ENCODE assay signal across 17 cellular contexts in the genomic region with DNA sequence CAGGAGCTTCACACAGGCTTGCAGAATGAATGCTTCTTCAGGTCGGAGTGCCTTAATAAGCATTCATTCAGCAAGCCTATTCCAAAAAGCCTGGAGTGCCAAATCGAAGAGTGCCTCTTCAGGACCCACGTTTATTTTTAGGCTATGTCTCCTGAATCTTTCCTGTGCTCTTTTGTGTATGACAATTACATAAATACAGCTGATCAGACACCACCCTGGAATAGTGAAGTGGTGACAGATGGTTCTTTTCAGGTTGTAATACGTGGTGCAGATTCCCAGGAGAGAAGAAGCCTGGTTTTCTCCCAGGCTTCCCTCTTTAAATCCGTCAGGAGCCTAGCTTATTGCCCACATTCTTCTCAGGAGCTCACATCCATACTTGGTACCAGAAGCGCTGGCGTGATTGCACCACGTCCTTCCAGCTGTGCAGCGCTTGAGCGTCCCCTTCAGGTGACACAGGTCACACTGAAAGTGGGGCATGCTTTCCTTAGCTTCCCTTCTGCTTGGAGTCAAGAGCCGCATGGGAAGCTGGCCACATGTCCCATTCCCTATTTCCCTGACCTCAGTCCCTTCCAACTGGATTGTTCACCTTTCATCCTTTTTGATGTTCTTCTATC.
A peak's percentile ranks its signal among the peaks of the same experiment; 100 is the strongest.
DNase-seq lines count a peak whose midpoint lies in the region; ATAC-seq, FAIRE-seq and TF ChIP-seq lines count a peak whose summit lies in the region.
"Had no signal": no experiment of that assay in that cellular context is flagged by ENCODE, and none has a peak within 500 bp of the region (broad histone marks: within the 10 kb centered on the region; RNA-seq: fewer than 3 reads in every experiment).

No MANE protein-coding gene starts in this region.

- WGBS in HepG2 (ENCODE audit: low lambda C conversion rate), result 15% methylated on average over 6 of the region's 11 CpGs
- 36% methylated on average over 8 of the region's 11 CpGs for WGBS in right lobe of liver (ENCODE audit: insufficient coverage, low coverage, low lambda C conversion rate, missing lambda C conversion rate)
- 46 to 50% methylated on average over 11 of the region's 11 CpGs for WGBS in heart right ventricle, 2 donors

- CTCF ChIA-PET in HepG2 (lab: Yijun Ruan, JAX; ENCODE audit: low intra/inter-chr PET ratio, low total read pairs), result no interaction called here

- no peaks in the 10 kb centered on the region for H3K36me3 Mint-ChIP-seq in glutamatergic neuron (ENCODE audit: unreplicated experiment)
- H3K36me3 Mint-ChIP-seq in T-helper 2 cell treated with Interferon-gamma antibody and Interleukin-4, amounts not matched to agents 5 μg/mL and 100 μg/mL, for 36 hours (ENCODE audit: low read depth), result no peaks in the 10 kb centered on the region

- no peaks in the 10 kb centered on the region for H4K20me1 ChIP-seq in HepG2 (ENCODE audit: insufficient read depth, low read length)

- ATAC-seq in HepG2 (no peak), right lobe of liver (no peak), heart right ventricle (no peak)
- ATAC-seq: left lung, T-helper 17 cell had no signal

- no peak for TF ChIP-seq POLR2A in HepG2 (IDR thresholded peaks at IDR 0.05; ENCODE audit: insufficient read depth in 1 of 2, low read depth in 2 of 2, low read length in 2 of 2)
- TF ChIP-seq POLR2A in right lobe of liver (IDR thresholded peaks at IDR 0.05), result no peak

- TF ChIP-seq CTCF in HepG2 (CRISPR knock-in tag; IDR thresholded peaks at IDR 0.05) (peak; percentile 42), right lobe of liver (IDR thresholded peaks at IDR 0.05) (no peak), glutamatergic neuron (IDR thresholded peaks at IDR 0.05; ENCODE audit: partially characterized antibody, unreplicated experiment) (no peak), heart right ventricle (IDR thresholded peaks at IDR 0.05) (no peak)

- no TSS peak for BruUV-seq in HepG2 (replicated peaks; lab: Mats Ljungman, UMichigan)

- no peak overlapping the region for H3K4me2 ChIP-seq in HepG2 (ENCODE audit: low read depth, low read length)

- no peaks in the 10 kb centered on the region for H3K36me3 ChIP-seq in HepG2 (replicated peaks in 1 of 2; ENCODE audit: control insufficient read depth in 1 of 2, insufficient read depth in 2 of 2, low read length in 2 of 2)
- H3K36me3 ChIP-seq in right lobe of liver, result no peaks in the 10 kb centered on the region
- H3K36me3 ChIP-seq in heart right ventricle, result no peaks in the 10 kb centered on the region
- H3K36me3 ChIP-seq: left lung, spleen had no signal

- no peak overlapping the region for H2AFZ ChIP-seq in HepG2 (ENCODE audit: low read length)
- H2AFZ ChIP-seq: GM23248 had no signal

- H3K27me3 Mint-ChIP-seq in glutamatergic neuron (ENCODE audit: unreplicated experiment), result peaks cover 6% of the 10 kb centered on the region
- no peaks in the 10 kb centered on the region for H3K27me3 Mint-ChIP-seq in T-helper 2 cell treated with Interferon-gamma antibody and Interleukin-4, amounts not matched to agents 5 μg/mL and 100 μg/mL, for 36 hours (ENCODE audit: low read depth)

- no peak for FAIRE-seq in HepG2 (lab: Jason Lieb, UNC)
- FAIRE-seq: frontal cortex had no signal

- intact Hi-C loops in HepG2 (cut with micrococcal nuclease; ENCODE audit: unreplicated experiment) (no loop called here), right lobe of liver (cut with DNase I) (no loop called here), heart right ventricle (cut with DNase I) (no loop called here)

- H3K79me2 ChIP-seq in HepG2 (ENCODE audit: insufficient read depth, low read length), result no peaks in the 10 kb centered on the region

- no peak overlapping the region for H3K4me3 Mint-ChIP-seq in glutamatergic neuron (ENCODE audit: unreplicated experiment)
- no peak overlapping the region for H3K4me3 Mint-ChIP-seq in T-helper 2 cell treated with Interferon-gamma antibody and Interleukin-4, amounts not matched to agents 5 μg/mL and 100 μg/mL, for 36 hours
- H3K4me3 Mint-ChIP-seq: nephron, T-helper 17 cell had no signal

- DNase-seq in HepG2 (ENCODE audit: low spot score) (no peak), right lobe of liver (no peak), NCI-H345 treated with DMSO at 0.1 percent for 48 hours (lab: John Stamatoyannopoulos, UW; ENCODE audit: unreplicated experiment) (peak; percentile 96), glutamatergic neuron (no peak), heart right ventricle (no peak), ecto neural progenitor cell (ENCODE audit: low spot score) (no peak), hepatic stellate cell (ENCODE audit: low spot score) (no peak)
- no peak for DNase-seq in T-helper 2 cell treated with Interferon-gamma antibody and Interleukin-4, amounts not matched to agents 5 μg/mL and 100 μg/mL, for 36 hours (ENCODE audit: low spot score)
- DNase-seq: activated CD4-positive, alpha-beta T cell treated with anti-CD3 and anti-CD28 coated beads, Interleukin-2, amount 50 U/mL, for 1 hour; Calu3; effector CD8-positive, alpha-beta T cell; GM23248; left lung; spleen; T-helper 17 cell had no signal

- H3K27me3 ChIP-seq in HepG2 (ENCODE audit: control insufficient read depth in 1 of 2, insufficient read depth in 2 of 2, low read length in 2 of 2) (no peaks in the 10 kb centered on the region; a peak in 1 of 5 replicates), right lobe of liver (no peaks in the 10 kb centered on the region), heart right ventricle (no peaks in the 10 kb centered on the region)
- H3K27me3 ChIP-seq: spleen had no signal

- H3K9ac ChIP-seq in HepG2 (ENCODE audit: insufficient read depth, low read depth, low read length), result no peak overlapping the region
- H3K9ac ChIP-seq: GM23248 had no signal

- no peak for TF ChIP-seq RAD21 in HepG2 (CRISPR knock-in tag; IDR thresholded peaks at IDR 0.05)

- H3K9me3 ChIP-seq in HepG2 (ENCODE audit: low read length) (no peaks in the 10 kb centered on the region), right lobe of liver (no peaks in the 10 kb centered on the region), heart right ventricle (no peaks in the 10 kb centered on the region)
- H3K9me3 ChIP-seq: left lung, spleen had no signal

- TF ChIP-seq EP300 in HepG2 (IDR thresholded peaks at IDR 0.05; ENCODE audit: low read depth in 2 of 2, low read length in 2 of 2) (no peak), HepG2 (CRISPR knock-in tag; IDR thresholded peaks at IDR 0.05; ENCODE audit: borderline replicate concordance) (no peak)

- H3K4me1 Mint-ChIP-seq in glutamatergic neuron (ENCODE audit: low read depth, unreplicated experiment), result peaks cover 35% of the 10 kb centered on the region
- no peaks in the 10 kb centered on the region for H3K4me1 Mint-ChIP-seq in T-helper 2 cell treated with Interferon-gamma antibody and Interleukin-4, amounts not matched to agents 5 μg/mL and 100 μg/mL, for 36 hours (ENCODE audit: low read depth)
- H3K4me1 Mint-ChIP-seq: nephron, T-helper 17 cell had no signal

- H3K27ac Mint-ChIP-seq in glutamatergic neuron (ENCODE audit: unreplicated experiment), result peak overlapping the region; percentile 15
- no peak overlapping the region for H3K27ac Mint-ChIP-seq in T-helper 2 cell treated with Interferon-gamma antibody and Interleukin-4, amounts not matched to agents 5 μg/mL and 100 μg/mL, for 36 hours
- H3K27ac Mint-ChIP-seq: nephron, T-helper 17 cell had no signal

- in situ Hi-C loops in HepG2 (cut with HindIII; ENCODE audit: extremely low pct_ligation_motif_present, low pct_unique_long_range_greater_than_20kb), result no loop called here

- H3K27ac ChIP-seq in HepG2 (ENCODE audit: extremely low read length, insufficient read depth, low read length), result no peak overlapping the region
- no peak overlapping the region for H3K27ac ChIP-seq in right lobe of liver
- no peak overlapping the region for H3K27ac ChIP-seq in heart right ventricle
- H3K27ac ChIP-seq: GM23248, left lung, spleen had no signal

- POLR2A ChIA-PET in HepG2 (lab: Yijun Ruan, JAX), result no interaction called here

- H3K4me1 ChIP-seq in HepG2 (ENCODE audit: insufficient read depth, low read length) (no peaks in the 10 kb centered on the region), right lobe of liver (no peaks in the 10 kb centered on the region), heart right ventricle (no peaks in the 10 kb centered on the region)
- H3K4me1 ChIP-seq: left lung, spleen had no signal

- H3K4me3 ChIP-seq in HepG2 (replicated peaks in 1 of 3; ENCODE audit: insufficient read depth in 1 of 3, low read depth in 2 of 3, low read length in 3 of 3) (no peak overlapping the region), right lobe of liver (no peak overlapping the region), heart right ventricle (no peak overlapping the region)
- H3K4me3 ChIP-seq: GM23248, left lung, spleen had no signal

- H3K9me3 Mint-ChIP-seq in glutamatergic neuron (ENCODE audit: unreplicated experiment), result no peaks in the 10 kb centered on the region
- no peaks in the 10 kb centered on the region for H3K9me3 Mint-ChIP-seq in T-helper 2 cell treated with Interferon-gamma antibody and Interleukin-4, amounts not matched to agents 5 μg/mL and 100 μg/mL, for 36 hours
- H3K9me3 Mint-ChIP-seq: nephron had no signal

TF ChIP-seq in HepG2, 621 proteins besides CTCF, POLR2A, EP300 and RAD21:
- TF ChIP-seq BORCS8-MEF2B (CRISPR knock-in tag; IDR thresholded peaks at IDR 0.05) (no peak), STAG1 (CRISPR knock-in tag; IDR thresholded peaks at IDR 0.05) (0 out of 2 replicates have a peak, but pooled peaks have one; percentile 9)
